In genomic region chr7:128890306-128891109, GRCh38 we compare ENCODE assay signal across 1 cellular context.
A peak's percentile ranks its signal among the peaks of the same experiment; 100 is the strongest.
TF ChIP-seq lines count a peak whose summit lies in the region.

No MANE protein-coding gene starts in this region.

TF ChIP-seq in GM12878, 131 proteins besides CTCF, POLR2A, EP300 and RAD21:
- TF ChIP-seq NKRF (conservative IDR thresholded peaks at IDR 0.05) (no peak), SUZ12 (IDR thresholded peaks at IDR 0.05; ENCODE audit: unreplicated experiment) (peak; percentile 60), RBBP5 (conservative IDR thresholded peaks at IDR 0.05) (no peak)
